In genomic region chr11:23564370-23564769, GRCh38 we compare ENCODE assay signal across 17 cellular contexts.
DNase-seq lines count a peak whose midpoint lies in the region; ATAC-seq and TF ChIP-seq lines count a peak whose summit lies in the region.
"Had no signal": no experiment of that assay in that cellular context is flagged by ENCODE, and none has a peak within 500 bp of the region (broad histone marks: within the 10 kb centered on the region; RNA-seq: fewer than 3 reads in every experiment).

No MANE protein-coding gene starts in this region.

- no peaks in the 10 kb centered on the region for H3K9me3 Mint-ChIP-seq in natural killer cell treated with Interleukin-12 subunit alpha and Interleukin-12 subunit beta and Interleukin-15 and Interleukin-18, amount 100 ng/mL, for 72 hours
- H3K9me3 Mint-ChIP-seq: H9 had no signal

- no peak overlapping the region for H3K9ac ChIP-seq in DND-41 (ENCODE audit: low read depth, low read length)

- DNase-seq in DND-41 (no peak), NCI-H187 treated with DMSO at 0.1 percent for 48 hours (lab: John Stamatoyannopoulos, UW) (peak; percentile 58), OCI-M1 (lab: John Stamatoyannopoulos, UW) (peak; percentile 45), occipital lobe (lab: John Stamatoyannopoulos, UW) (no peak), SIG-M5 (lab: John Stamatoyannopoulos, UW) (no peak)
- DNase-seq in natural killer cell treated with Interleukin-12 subunit alpha and Interleukin-12 subunit beta and Interleukin-15 and Interleukin-18, amount 100 ng/mL, for 72 hours (ENCODE audit: low spot score), result no peak
- DNase-seq in activated CD8-positive, alpha-beta memory T cell treated with anti-CD3 and anti-CD28 coated beads, Interleukin-2, amount 50 U/mL, for 48 hours, result no peak
- DNase-seq: H9, Kasumi-1, NCI-H2107, NCI-H446, Right ventricle myocardium superior, T-helper 1 cell had no signal

- H3K9me3 ChIP-seq in DND-41 (ENCODE audit: insufficient read depth, low read length, severe bottlenecking), result no peaks in the 10 kb centered on the region

- H3K4me3 ChIP-seq in DND-41 (ENCODE audit: low read depth in 1 of 2, low read length in 2 of 2), result no peak overlapping the region

- H3K36me3 Mint-ChIP-seq in natural killer cell treated with Interleukin-12 subunit alpha and Interleukin-12 subunit beta and Interleukin-15 and Interleukin-18, amount 100 ng/mL, for 72 hours, result peaks cover 6% of the 10 kb centered on the region
- H3K36me3 Mint-ChIP-seq: CD14-positive monocyte, IgD-negative memory B cell had no signal

- H2AFZ ChIP-seq in DND-41 (ENCODE audit: low read depth, low read length), result peak overlapping the region; percentile 62

- peaks cover 36% of the 10 kb centered on the region for H3K4me1 ChIP-seq in DND-41 (ENCODE audit: insufficient read depth, low read length)

- TF ChIP-seq CTCF in DND-41 (IDR thresholded peaks at IDR 0.05; ENCODE audit: borderline replicate concordance, extremely low read depth, low read length, poor library complexity, severe bottlenecking), result no peak

- peak overlapping the region in 1 of 2 donors; percentile 14 for H3K27ac Mint-ChIP-seq in natural killer cell treated with Interleukin-12 subunit alpha and Interleukin-12 subunit beta and Interleukin-15 and Interleukin-18, amount 100 ng/mL, for 72 hours
- H3K27ac Mint-ChIP-seq: CD14-positive monocyte, IgD-negative memory B cell had no signal

- H4K20me1 ChIP-seq in DND-41 (ENCODE audit: insufficient read depth, low read length), result no peaks in the 10 kb centered on the region

- no peak overlapping the region for H3K27ac ChIP-seq in DND-41 (ENCODE audit: low read length)
- H3K27ac ChIP-seq: HL-60 had no signal

- no peak overlapping the region for H3K4me3 Mint-ChIP-seq in natural killer cell treated with Interleukin-12 subunit alpha and Interleukin-12 subunit beta and Interleukin-15 and Interleukin-18, amount 100 ng/mL, for 72 hours
- H3K4me3 Mint-ChIP-seq: CD14-positive monocyte, H9, IgD-negative memory B cell had no signal

- H3K27me3 Mint-ChIP-seq in natural killer cell treated with Interleukin-12 subunit alpha and Interleukin-12 subunit beta and Interleukin-15 and Interleukin-18, amount 100 ng/mL, for 72 hours, result peaks cover 2 to 5% of the 10 kb centered on the region in 2 donors
- H3K27me3 Mint-ChIP-seq: IgD-negative memory B cell had no signal

- peak overlapping the region; percentile 12; the same call in 1 of the 2 replicates for H3K4me2 ChIP-seq in DND-41 (ENCODE audit: insufficient read depth, low read length)

- peaks cover 11 to 14% of the 10 kb centered on the region in 2 donors for H3K4me1 Mint-ChIP-seq in natural killer cell treated with Interleukin-12 subunit alpha and Interleukin-12 subunit beta and Interleukin-15 and Interleukin-18, amount 100 ng/mL, for 72 hours (ENCODE audit: low read depth in 2 of 2)
- H3K4me1 Mint-ChIP-seq: CD14-positive monocyte, H9 had no signal

- no peaks in the 10 kb centered on the region for H3K36me3 ChIP-seq in DND-41 (ENCODE audit: insufficient read depth, low read length)

- no peaks in the 10 kb centered on the region for H3K27me3 ChIP-seq in DND-41 (ENCODE audit: insufficient read depth, low read length, poor library complexity)

- H3K79me2 ChIP-seq in DND-41 (ENCODE audit: insufficient read depth, low read length), result no peaks in the 10 kb centered on the region

- no peak for ATAC-seq in DND-41 (ENCODE audit: insufficient read depth, low read depth)
- peak; percentile 20 to 57 for ATAC-seq in natural killer cell treated with Interleukin-12 subunit alpha and Interleukin-12 subunit beta and Interleukin-15 and Interleukin-18, amount 100 ng/mL, for 72 hours
- ATAC-seq: SK-N-SH treated with all-trans-retinoic acid at 6 μM for 48 hours had no signal

Comparison
In these comparisons a context has a peak if more than half of its experiments do, and no peak if none do; other contexts are left out.
1. DNase-seq: peak in NCI-H187 treated with DMSO at 0.1 percent for 48 hours (single experiment) and OCI-M1 (single experiment); none in DND-41 (single experiment), natural killer cell treated with Interleukin-12 subunit alpha and Interleukin-12 subunit beta and Interleukin-15 and Interleukin-18, amount 100 ng/mL, for 72 hours (single experiment), activated CD8-positive, alpha-beta memory T cell treated with anti-CD3 and anti-CD28 coated beads, Interleukin-2, amount 50 U/mL, for 48 hours (single experiment), occipital lobe (single experiment) and SIG-M5 (single experiment).